In the genomic region with DNA sequence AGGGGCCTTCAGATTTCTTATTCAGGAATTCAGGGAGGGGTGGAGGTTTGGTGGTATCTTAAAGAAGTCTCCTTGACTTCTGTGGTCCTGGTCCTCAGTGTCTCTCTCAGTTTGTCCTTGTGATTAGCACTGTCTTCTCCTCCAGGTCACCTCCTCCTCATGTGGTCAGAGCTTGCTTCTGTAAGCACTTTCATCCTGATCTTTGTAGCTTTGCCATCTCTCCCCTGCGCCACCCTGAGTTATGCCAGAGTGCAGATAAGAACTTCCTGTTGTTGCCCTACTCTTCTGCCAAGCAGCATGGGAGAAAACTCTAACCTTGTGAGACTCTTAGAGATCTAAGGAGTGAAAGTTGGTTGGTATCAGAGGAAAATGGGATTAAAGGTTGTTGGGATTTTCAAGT, we compare ENCODE assay signal across 1 cellular context.
TF ChIP-seq lines count a peak whose summit lies in the region.

No MANE protein-coding gene starts in this region.

TF ChIP-seq in endothelial cell of umbilical vein, 7 proteins besides CTCF, POLR2A, EP300 and RAD21:
- no peak for TF ChIP-seq POLR2AphosphoS5 (IDR thresholded peaks at IDR 0.05; ENCODE audit: insufficient read depth, low read depth, low read length)
- TF ChIP-seq MYC (IDR thresholded peaks at IDR 0.05; ENCODE audit: low read depth, low read length) = no peak
- TF ChIP-seq GATA2 (IDR thresholded peaks at IDR 0.05; ENCODE audit: insufficient read depth, insufficient read length, low read depth, low read length) = no peak
